In genomic region chr7:98034044-98035035, GRCh38 we compare ENCODE assay signal across 22 cellular contexts. TPM values are rescaled to one million over a fixed set of nuclear protein-coding genes. Genes with fewer than 3 reads are reported as not detected.
DNase-seq lines count a peak whose midpoint lies in the region; ATAC-seq, FAIRE-seq and TF ChIP-seq lines count a peak whose summit lies in the region.
"Had no signal": no experiment of that assay in that cellular context is flagged by ENCODE, and none has a peak within 500 bp of the region (broad histone marks: within the 10 kb centered on the region; RNA-seq: fewer than 3 reads in every experiment).

No MANE protein-coding gene starts in this region.

- POLR2A ChIA-PET in K562 (lab: Yijun Ruan, JAX) (interaction anchor here (0.6 kb wide), 1 partner anchor 1127 kb away, joined by 3 read pairs; no protein-coding TSS in a partner anchor), A673 (lab: Charles Lee; ENCODE audit: low non-redundant PET) (no interaction called here)

- H3K27me3 ChIP-seq in cardiac muscle cell (no peaks in the 10 kb centered on the region), K562 (ENCODE audit: control insufficient read depth in 2 of 2, insufficient read depth in 2 of 2, low read length in 2 of 2) (peaks cover 11 to 20% of the 10 kb centered on the region in 2 experiments; a peak in 4 of 5 replicates), iPS-20b (ENCODE audit: insufficient read depth, low read length) (no peaks in the 10 kb centered on the region), A673 (replicated peaks; ENCODE audit: insufficient read depth, low read depth, low read length, poor library complexity) (no peaks in the 10 kb centered on the region)

- TF ChIP-seq POLR2A in K562 (conservative IDR thresholded peaks at IDR 0.05): no peak

- H3K36me3 ChIP-seq in cardiac muscle cell (no peaks in the 10 kb centered on the region), K562 (ENCODE audit: control insufficient read depth, insufficient read depth, low read length) (no peaks in the 10 kb centered on the region), iPS-20b (ENCODE audit: insufficient read depth, low read depth, low read length) (no peaks in the 10 kb centered on the region), A673 (ENCODE audit: insufficient read depth, low read length, poor library complexity, severe bottlenecking) (no peaks in the 10 kb centered on the region)

- no peak overlapping the region for H3K9ac ChIP-seq in K562 (ENCODE audit: insufficient read depth in 1 of 2, low read depth in 2 of 2, low read length in 2 of 2)
- H3K9ac ChIP-seq in iPS-20b (ENCODE audit: low read depth, low read length): no peak overlapping the region

- H4K20me1 ChIP-seq in K562 (replicated peaks; ENCODE audit: control insufficient read depth, insufficient read depth, low read length): no peaks in the 10 kb centered on the region

- intact Hi-C loops in Right ventricle myocardium superior (cut with DNase I) (no loop called here), K562 (cut with micrococcal nuclease) (no loop called here), A673 (cut with micrococcal nuclease; ENCODE audit: unreplicated experiment) (no loop called here)

- no peak overlapping the region for H2AFZ ChIP-seq in K562 (ENCODE audit: low read depth, low read length)

- H3K4me2 ChIP-seq in K562 (ENCODE audit: insufficient read depth, low read length): no peak overlapping the region
- H3K4me2 ChIP-seq: A549 had no signal

- CTCF ChIA-PET in K562 (lab: Yijun Ruan, JAX; ENCODE audit: low intra/inter-chr PET ratio) (no interaction called here), A673 (lab: Charles Lee) (no interaction called here)

- no peaks in the 10 kb centered on the region for H3K9me3 ChIP-seq in cardiac muscle cell (ENCODE audit: low read depth)
- H3K9me3 ChIP-seq in K562 (replicated peaks; ENCODE audit: control insufficient read depth, insufficient read depth, low read depth, low read length): no peaks in the 10 kb centered on the region
- H3K9me3 ChIP-seq in iPS-20b (ENCODE audit: insufficient read depth, low read depth, low read length): no peaks in the 10 kb centered on the region
- H3K9me3 ChIP-seq in A673 (ENCODE audit: low read depth, low read length, poor library complexity, severe bottlenecking): no peaks in the 10 kb centered on the region
- H3K9me3 ChIP-seq: A549, psoas muscle had no signal

- H3K4me1 ChIP-seq in cardiac muscle cell (ENCODE audit: low read depth): no peaks in the 10 kb centered on the region
- H3K4me1 ChIP-seq in K562 (replicated peaks in 1 of 2; ENCODE audit: control insufficient read depth in 2 of 2, insufficient read depth in 2 of 2, low read length in 2 of 2): peaks cover 0 to 3% of the 10 kb centered on the region in 2 experiments; a peak in 2 of 5 replicates
- no peaks in the 10 kb centered on the region; the same call in 1 of the 2 replicates for H3K4me1 ChIP-seq in iPS-20b (ENCODE audit: insufficient read depth, low read length)
- no peaks in the 10 kb centered on the region for H3K4me1 ChIP-seq in A673 (ENCODE audit: insufficient read depth, low read length, poor library complexity, severe bottlenecking)
- H3K4me1 ChIP-seq: A549, psoas muscle had no signal

- no peak for FAIRE-seq in K562 (lab: Jason Lieb, UNC)
- FAIRE-seq: A549, GM12878 had no signal

- H3K4me3 ChIP-seq in cardiac muscle cell: no peak overlapping the region
- no peak overlapping the region for H3K4me3 ChIP-seq in K562
- peak overlapping the region; percentile 45; the same call in 1 of the 2 replicates for H3K4me3 ChIP-seq in iPS-20b (ENCODE audit: low read length)
- no peak overlapping the region for H3K4me3 ChIP-seq in A673 (ENCODE audit: low read depth, low read length, poor library complexity, severe bottlenecking)
- H3K4me3 ChIP-seq: A549, GM12878, psoas muscle, SK-N-MC had no signal

- WGBS in K562 (ENCODE audit: insufficient coverage, low coverage, missing lambda C conversion rate): 13% methylated on average over 21 of the region's 21 CpGs

- TF ChIP-seq CTCF in cardiac muscle cell (IDR thresholded peaks at IDR 0.05; ENCODE audit: low read depth, low read length) (no peak), K562 (IDR thresholded peaks at IDR 0.05 in 2 of 3, conservative IDR thresholded peaks at IDR 0.05 in 1 of 3; ENCODE audit: insufficient read depth in 2 of 3, low read depth in 1 of 3, low read length in 3 of 3) (no peak), A673 (conservative IDR thresholded peaks at IDR 0.05; ENCODE audit: low read depth, low read length) (no peak)

- no peak for ATAC-seq in Right ventricle myocardium superior (ENCODE audit: poor library complexity)
- ATAC-seq in K562: no peak; the same call in 2 of the 3 replicates
- no peak for ATAC-seq in HG02610 (IDR thresholded peaks at IDR 0.05; ENCODE audit: unreplicated experiment)
- ATAC-seq: A549; activated naive CD4-positive, alpha-beta T cell treated with anti-CD3 and anti-CD28 coated beads, Interleukin-2, amount 50 U/mL, for 72 hours; CD8-positive, alpha-beta T cell; GM12878; psoas muscle; stimulated activated naive B cell treated with anti-CD40 and anti-IgM and Interleukin-4, amounts not matched to agents 10 μg/mL and 1 μg/mL and 100 μg/mL, for 72 hours had no signal

- in situ Hi-C loops in K562 (cut with MboI): no loop called here

- H3K79me2 ChIP-seq in K562 (ENCODE audit: control insufficient read depth, insufficient read depth, low read length): no peaks in the 10 kb centered on the region

- no peaks in the 10 kb centered on the region for H3K9me1 ChIP-seq in K562 (ENCODE audit: control insufficient read depth, insufficient read depth, low read length)

- BruUV-seq in K562 (replicated peaks; lab: Mats Ljungman, UMichigan): no TSS peak
- no TSS peak for BruUV-seq in A673 (replicated peaks; lab: Mats Ljungman, UMichigan)

- no peak for TF ChIP-seq EP300 in K562 (IDR thresholded peaks at IDR 0.05; ENCODE audit: low read length)

- no peak for TF ChIP-seq RAD21 in K562 (CRISPR knock-in tag; conservative IDR thresholded peaks at IDR 0.05 in 1 of 2, IDR thresholded peaks at IDR 0.05 in 1 of 2)

- DNase-seq in cardiac muscle cell (ENCODE audit: low read depth in 1 of 2, low spot score in 1 of 2) (peak; percentile 7 to 18), Right ventricle myocardium superior (no peak), K562 (ENCODE audit: extremely low read depth in 1 of 4, low spot score in 3 of 4) (no peak), DMS79 (lab: John Stamatoyannopoulos, UW) (no peak), A673 (ENCODE audit: low spot score) (no peak)
- no peak for DNase-seq in activated CD8-positive, alpha-beta memory T cell treated with anti-CD3 and anti-CD28 coated beads for 24 hours
- DNase-seq: activated CD4-positive, alpha-beta T cell treated with anti-CD3 and anti-CD28 coated beads for 48 hours; CD8-positive, alpha-beta T cell; NCI-H1694; psoas muscle; stimulated activated naive B cell treated with anti-CD40 and anti-IgM and Interleukin-4, amounts not matched to agents 10 μg/mL and 1 μg/mL and 100 μg/mL, for 72 hours had no signal

- H3K27ac ChIP-seq in cardiac muscle cell: no peak overlapping the region
- H3K27ac ChIP-seq in K562 (ENCODE audit: extremely low read depth, low read depth, low read length): no peak overlapping the region
- no peak overlapping the region for H3K27ac ChIP-seq in iPS-20b (ENCODE audit: low read length)
- H3K27ac ChIP-seq in A673 (ENCODE audit: low read depth, low read length, poor library complexity, severe bottlenecking): no peak overlapping the region
- H3K27ac ChIP-seq: A549, psoas muscle, SK-N-MC had no signal

TF ChIP-seq in K562, 482 proteins besides CTCF, POLR2A, EP300 and RAD21 (continues in another document):
- TF ChIP-seq DACH1 (IDR thresholded peaks at IDR 0.05; ENCODE audit: partially characterized antibody) (peak; percentile 96), STAT6 (CRISPR knock-in tag; IDR thresholded peaks at IDR 0.05) (no peak)

RNA-seq across cellular contexts. Expression of gene OCM2, which starts 44.3 kb away (rescaled TPM):
- total RNA-seq in cardiac muscle cell (not detected in 2 replicates), Right ventricle myocardium superior (not detected), K562 (2014; rRNA removed) (not detected in 2 replicates), K562 (2014; rRNA removed; fragmentation: Illumina TruSeq; extraction: Trizol) (not detected in 2 replicates), K562 (2015; rRNA removed; fragmentation: Illumina TruSeq; extraction: Trizol) (not detected in 2 replicates), K562 (2021) (not detected in 2 replicates), A673 (2021) (not detected in 2 replicates)
- polyA plus RNA-seq in cardiac muscle cell (not detected in 2 replicates), K562 (2011; rRNA removed) (not detected in 2 replicates), K562 (2014; fragmentation: Illumina TruSeq; extraction: Trizol) (not detected in 2 replicates), K562 (2014; fragmentation: Nextera tagmentation; extraction: Ambion mirVana) (not detected), K562 (2014; rRNA removed) (not detected in 2 replicates)
- not detected in 2 replicates for total RNA-seq in K562 (2011; cell fraction: chromatin; rRNA removed; ENCODE audit: low replicate concordance)
- total RNA-seq in K562 (2011; cell fraction: nucleolus; rRNA removed): not detected in 2 replicates
- not detected in 2 replicates for total RNA-seq in K562 (2011; cell fraction: nucleoplasm; rRNA removed)
- polyA plus RNA-seq in K562 (2011; cell fraction: cytosol; rRNA removed): not detected in 2 replicates
- not detected in 2 replicates for polyA plus RNA-seq in K562 (2011; cell fraction: nucleus; rRNA removed)
- polyA plus RNA-seq in K562 (2012): not detected in 2 replicates
- polyA minus RNA-seq in K562 (2011; rRNA and poly(A)+ RNA removed): not detected in 2 replicates
- not detected in 2 replicates for polyA minus RNA-seq in K562 (2011; cell fraction: cytosol; rRNA and poly(A)+ RNA removed)
- polyA minus RNA-seq in K562 (2011; cell fraction: nucleus; rRNA and poly(A)+ RNA removed): not detected in 2 replicates
- total RNA-seq: activated naive CD4-positive, alpha-beta T cell treated with anti-CD3 and anti-CD28 coated beads, Interleukin-2, amount 50 U/mL, for 72 hours; CD8-positive, alpha-beta T cell; GM12878; LHCN-M2; liver; NCI-H460; OCI-LY7; psoas muscle; urinary bladder had no signal
- polyA plus RNA-seq: A549, GM12878, liver, psoas muscle, urinary bladder had no signal

Comparison
In these comparisons a context has a peak if more than half of its experiments do, and no peak if none do; other contexts are left out.
1. DNase-seq: peak in cardiac muscle cell (2 of 2); none in Right ventricle myocardium superior (single experiment), K562 (0 of 4), activated CD8-positive, alpha-beta memory T cell treated with anti-CD3 and anti-CD28 coated beads for 24 hours (single experiment), DMS79 (single experiment) and A673 (single experiment).